Comparison of ENCODE assay signal across 24 cellular contexts in genomic region chr10:44671321-44671720, GRCh38.
DNase-seq lines count a peak whose midpoint lies in the region; ATAC-seq, FAIRE-seq and TF ChIP-seq lines count a peak whose summit lies in the region.
"Had no signal": no experiment of that assay in that cellular context is flagged by ENCODE, and none has a peak within 500 bp of the region (broad histone marks: within the 10 kb centered on the region; RNA-seq: fewer than 3 reads in every experiment).

No MANE protein-coding gene starts in this region.

- in situ Hi-C loops in HepG2 (cut with HindIII; ENCODE audit: extremely low pct_ligation_motif_present, low pct_unique_long_range_greater_than_20kb) = no loop called here

- H3K79me2 ChIP-seq in HepG2 (ENCODE audit: insufficient read depth, low read length) = no peaks in the 10 kb centered on the region

- H3K9me3 ChIP-seq in HepG2 (ENCODE audit: low read length) (no peaks in the 10 kb centered on the region), right lobe of liver (no peaks in the 10 kb centered on the region)
- H3K9me3 ChIP-seq: BE2C had no signal

- H3K4me1 ChIP-seq in HepG2 (ENCODE audit: insufficient read depth, low read length) (no peaks in the 10 kb centered on the region), right lobe of liver (no peaks in the 10 kb centered on the region)
- H3K4me1 ChIP-seq: BE2C, BLaER1 had no signal

- TF ChIP-seq EP300 in HepG2 (IDR thresholded peaks at IDR 0.05; ENCODE audit: low read depth in 2 of 2, low read length in 2 of 2) (no peak), HepG2 (CRISPR knock-in tag; IDR thresholded peaks at IDR 0.05; ENCODE audit: borderline replicate concordance) (no peak)

- TF ChIP-seq POLR2A in HepG2 (IDR thresholded peaks at IDR 0.05; ENCODE audit: insufficient read depth in 1 of 2, low read depth in 2 of 2, low read length in 2 of 2) (no peak), right lobe of liver (IDR thresholded peaks at IDR 0.05) (no peak)

- no peak overlapping the region for H3K4me2 ChIP-seq in HepG2 (ENCODE audit: low read depth, low read length)
- H3K4me2 ChIP-seq: BLaER1 had no signal

- ATAC-seq in HepG2 (no peak), right lobe of liver (no peak)
- ATAC-seq: GM12878 had no signal

- H2AFZ ChIP-seq in HepG2 (ENCODE audit: low read length) = no peak overlapping the region

- intact Hi-C loops in HepG2 (cut with micrococcal nuclease; ENCODE audit: unreplicated experiment) = no loop called here
- intact Hi-C loops in right lobe of liver (cut with DNase I) = no loop called here

- H3K27ac ChIP-seq in HepG2 (ENCODE audit: extremely low read length, insufficient read depth, low read length) = no peak overlapping the region
- H3K27ac ChIP-seq in right lobe of liver = no peak overlapping the region
- H3K27ac ChIP-seq in VCaP = 0 out of 2 replicates have a peak overlapping the region, but pooled peaks have one; percentile 76
- H3K27ac ChIP-seq: 22Rv1, BLaER1 had no signal

- TF ChIP-seq CTCF in HepG2 (CRISPR knock-in tag; IDR thresholded peaks at IDR 0.05) (no peak), right lobe of liver (IDR thresholded peaks at IDR 0.05) (no peak), VCaP (conservative IDR thresholded peaks at IDR 0.05) (no peak)

- POLR2A ChIA-PET in HepG2 (lab: Yijun Ruan, JAX) = no interaction called here

- H3K27me3 ChIP-seq in HepG2 (ENCODE audit: control insufficient read depth in 1 of 2, insufficient read depth in 2 of 2, low read length in 2 of 2) (no peaks in the 10 kb centered on the region; a peak in 1 of 5 replicates), right lobe of liver (no peaks in the 10 kb centered on the region)
- H3K27me3 ChIP-seq: BE2C, BLaER1 had no signal

- H4K20me1 ChIP-seq in HepG2 (ENCODE audit: insufficient read depth, low read length) = no peaks in the 10 kb centered on the region
- H4K20me1 ChIP-seq: BLaER1 had no signal

- DNase-seq in HepG2 (ENCODE audit: low spot score) (no peak), right lobe of liver (no peak), NCI-H748 (lab: John Stamatoyannopoulos, UW; ENCODE audit: unreplicated experiment) (no peak)
- DNase-seq in stimulated activated CD8-positive, alpha-beta memory T cell treated with anti-CD3 and anti-CD28 coated beads, Interleukin-4, amount 100 ng/mL, for 48 hours = no peak
- DNase-seq: ACHN; BE2C; C1 segment of cervical spinal cord; CD4-positive, alpha-beta memory T cell; CD4-positive, CD25-positive, alpha-beta regulatory T cell; CD8-positive, alpha-beta memory T cell; COR-L47; DMS 273 treated with DMSO at 0.1 percent for 48 hours; DMS153; DMS53; DMS79; DND-41; EL; GDM1 had no signal

- no peak for FAIRE-seq in HepG2 (lab: Jason Lieb, UNC)
- FAIRE-seq: GM12878, GM12892, GM18507 had no signal

- no peak for TF ChIP-seq RAD21 in HepG2 (CRISPR knock-in tag; IDR thresholded peaks at IDR 0.05)

- CTCF ChIA-PET in HepG2 (lab: Yijun Ruan, JAX; ENCODE audit: low intra/inter-chr PET ratio, low total read pairs) = no interaction called here

- BruUV-seq in HepG2 (replicated peaks; lab: Mats Ljungman, UMichigan) = no TSS peak

- no peak overlapping the region for H3K9ac ChIP-seq in HepG2 (ENCODE audit: insufficient read depth, low read depth, low read length)
- H3K9ac ChIP-seq: BLaER1 had no signal

- H3K4me3 ChIP-seq in HepG2 (replicated peaks in 1 of 3; ENCODE audit: insufficient read depth in 1 of 3, low read depth in 2 of 3, low read length in 3 of 3) = no peak overlapping the region
- H3K4me3 ChIP-seq in right lobe of liver = no peak overlapping the region
- H3K4me3 ChIP-seq: BLaER1, GM12878 had no signal

- no peaks in the 10 kb centered on the region for H3K36me3 ChIP-seq in HepG2 (replicated peaks in 1 of 2; ENCODE audit: control insufficient read depth in 1 of 2, insufficient read depth in 2 of 2, low read length in 2 of 2)
- no peaks in the 10 kb centered on the region for H3K36me3 ChIP-seq in right lobe of liver
- H3K36me3 ChIP-seq: BE2C, BLaER1 had no signal

TF ChIP-seq in HepG2, 621 proteins besides CTCF, POLR2A, EP300 and RAD21:
- TF ChIP-seq MAFK (conservative IDR thresholded peaks at IDR 0.05 in 1 of 2, IDR thresholded peaks at IDR 0.05 in 1 of 2; ENCODE audit: low read length in 2 of 2) (peak; percentile 82 to 90), MAFF (IDR thresholded peaks at IDR 0.05; ENCODE audit: low read depth, low read length) (peak; percentile 83)
- TF ChIP-seq, protein P1, sequence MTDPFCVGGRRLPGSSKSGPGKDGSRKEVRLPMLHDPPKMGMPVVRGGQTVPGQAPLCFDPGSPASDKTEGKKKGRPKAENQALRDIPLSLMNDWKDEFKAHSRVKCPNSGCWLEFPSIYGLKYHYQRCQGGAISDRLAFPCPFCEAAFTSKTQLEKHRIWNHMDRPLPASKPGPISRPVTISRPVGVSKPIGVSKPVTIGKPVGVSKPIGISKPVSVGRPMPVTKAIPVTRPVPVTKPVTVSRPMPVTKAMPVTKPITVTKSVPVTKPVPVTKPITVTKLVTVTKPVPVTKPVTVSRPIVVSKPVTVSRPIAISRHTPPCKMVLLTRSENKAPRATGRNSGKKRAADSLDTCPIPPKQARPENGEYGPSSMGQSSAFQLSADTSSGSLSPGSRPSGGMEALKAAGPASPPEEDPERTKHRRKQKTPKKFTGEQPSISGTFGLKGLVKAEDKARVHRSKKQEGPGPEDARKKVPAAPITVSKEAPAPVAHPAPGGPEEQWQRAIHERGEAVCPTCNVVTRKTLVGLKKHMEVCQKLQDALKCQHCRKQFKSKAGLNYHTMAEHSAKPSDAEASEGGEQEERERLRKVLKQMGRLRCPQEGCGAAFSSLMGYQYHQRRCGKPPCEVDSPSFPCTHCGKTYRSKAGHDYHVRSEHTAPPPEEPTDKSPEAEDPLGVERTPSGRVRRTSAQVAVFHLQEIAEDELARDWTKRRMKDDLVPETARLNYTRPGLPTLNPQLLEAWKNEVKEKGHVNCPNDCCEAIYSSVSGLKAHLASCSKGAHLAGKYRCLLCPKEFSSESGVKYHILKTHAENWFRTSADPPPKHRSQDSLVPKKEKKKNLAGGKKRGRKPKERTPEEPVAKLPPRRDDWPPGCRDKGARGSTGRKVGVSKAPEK (CRISPR knock-in tag; IDR thresholded peaks at IDR 0.05; ENCODE audit: borderline replicate concordance) = no peak
